7 cellular contexts compared by ENCODE assay signal in the genomic region with DNA sequence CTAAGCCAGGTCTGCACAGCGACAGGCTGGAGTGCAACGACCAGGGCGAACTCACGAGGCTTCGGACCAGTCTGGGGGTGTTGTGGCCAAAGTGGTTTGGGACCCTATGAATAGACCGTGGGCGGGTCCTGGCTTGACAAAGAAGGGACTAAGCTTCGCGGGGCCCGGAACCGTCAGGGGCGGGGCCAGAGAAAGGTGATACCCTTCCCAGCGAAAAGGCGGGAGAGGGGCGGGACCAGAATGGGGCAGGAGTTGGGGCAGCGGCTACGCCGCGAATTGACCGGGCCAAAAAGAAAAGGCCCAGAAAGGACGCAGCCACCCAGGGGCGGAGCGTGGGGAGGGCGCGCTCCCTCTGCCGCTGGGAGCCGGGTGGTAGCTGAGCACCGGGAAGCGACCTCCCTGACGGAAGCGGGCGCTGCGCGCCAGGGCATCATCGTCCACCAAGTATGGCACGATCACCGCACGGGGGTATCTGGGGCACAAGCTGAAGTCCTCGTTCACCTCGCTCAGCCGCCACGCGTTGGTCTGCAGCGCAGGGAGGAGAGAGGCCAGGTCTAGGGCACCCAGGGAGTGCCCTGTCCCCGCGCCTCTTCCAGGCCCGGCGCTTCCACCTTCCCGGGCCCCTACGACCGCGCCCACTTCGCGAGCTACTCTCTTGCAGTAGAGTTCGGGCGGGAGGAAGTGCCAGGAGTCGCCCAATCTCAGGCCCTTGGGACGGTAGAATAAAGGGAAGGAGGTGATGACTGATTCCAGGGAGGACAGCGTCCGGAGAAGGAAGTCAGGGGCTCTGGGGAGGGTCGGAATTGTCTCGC. TPM values are rescaled to one million over a fixed set of nuclear protein-coding genes. Genes with fewer than 3 reads are reported as not detected.
A peak's percentile ranks its signal among the peaks of the same experiment; 100 is the strongest.
DNase-seq lines count a peak whose midpoint lies in the region; ATAC-seq and TF ChIP-seq lines count a peak whose summit lies in the region.

No MANE protein-coding gene starts in this region.

- no peaks in the 10 kb centered on the region for H3K9me3 Mint-ChIP-seq in MCF 10A (ENCODE audit: unreplicated experiment)

- H3K27me3 Mint-ChIP-seq in MCF 10A (ENCODE audit: insufficient read depth, unreplicated experiment), result no peaks in the 10 kb centered on the region

- TF ChIP-seq EP300 in sigmoid colon (IDR thresholded peaks at IDR 0.05), result no peak

- POLR2A ChIA-PET in MCF 10A (lab: Yijun Ruan, JAX), result interaction anchor here (0.7 to 1.3 kb wide), 5 partner anchors 10 to 52 kb away, joined by 3 to 5 read pairs (median 4); a partner anchor contains a TSS

- H3K27ac ChIP-seq in sigmoid colon, result peak overlapping the region; percentile 75 to 91 (median 80)

- no peaks in the 10 kb centered on the region for H3K36me3 ChIP-seq in sigmoid colon

- H3K4me1 Mint-ChIP-seq in MCF 10A (ENCODE audit: insufficient read depth, unreplicated experiment), result peaks cover 13% of the 10 kb centered on the region

- CTCF ChIA-PET in MCF 10A (lab: Yijun Ruan, JAX), result interaction anchor here (0.5 to 1.4 kb wide), 8 partner anchors 10 to 539 kb away, joined by 3 to 5 read pairs (median 3); a partner anchor contains a TSS

- 3 to 5% methylated on average over 62 of the region's 62 CpGs for WGBS in sigmoid colon, 2 donors

- peak; percentile 50 for ATAC-seq in GM18498 (IDR thresholded peaks at IDR 0.05; ENCODE audit: unreplicated experiment)
- ATAC-seq in HG03521 (IDR thresholded peaks at IDR 0.05; ENCODE audit: unreplicated experiment), result no peak

- H3K9me3 ChIP-seq in sigmoid colon, result no peaks in the 10 kb centered on the region

- TF ChIP-seq POLR2A in NB4 (IDR thresholded peaks at IDR 0.05; ENCODE audit: extremely low read depth, insufficient read length) (no peak), sigmoid colon (IDR thresholded peaks at IDR 0.05) (peak in 1 of 2 donors; percentile 15)

- H3K4me3 ChIP-seq in NB4 (ENCODE audit: low read depth, low read length), result peak overlapping the region; percentile 32
- peak overlapping the region; percentile 74 for H3K4me3 ChIP-seq in iPS-11a (ENCODE audit: low read depth, low read length)
- peak overlapping the region; percentile 57 to 64 (median 63) for H3K4me3 ChIP-seq in sigmoid colon

- H3K27me3 ChIP-seq in sigmoid colon, result no peaks in the 10 kb centered on the region

- peak overlapping the region; percentile 68 for H3K4me3 Mint-ChIP-seq in MCF 10A (ENCODE audit: unreplicated experiment)

- no peak for TF ChIP-seq CTCF in NB4 (IDR thresholded peaks at IDR 0.05; ENCODE audit: low read depth, low read length)
- TF ChIP-seq CTCF in MCF 10A (IDR thresholded peaks at IDR 0.05; ENCODE audit: unreplicated experiment), result no peak
- TF ChIP-seq CTCF in sigmoid colon (IDR thresholded peaks at IDR 0.05), result peak in 2 of 4 experiments; percentile 9 to 24

- no peak overlapping the region for H3K27ac Mint-ChIP-seq in MCF 10A (ENCODE audit: low read depth, unreplicated experiment)

- H3K36me3 Mint-ChIP-seq in MCF 10A (ENCODE audit: insufficient read depth, unreplicated experiment), result no peaks in the 10 kb centered on the region

- DNase-seq in NB4 (ENCODE audit: low read depth) (peak; percentile 57), T follicular helper cell (ENCODE audit: low read depth) (peak; percentile 43), MCF 10A (ENCODE audit: unreplicated experiment) (peak; percentile 70), sigmoid colon (peak; percentile 91)

- no TSS peak for BruUV-seq in MCF 10A (replicated peaks; lab: Mats Ljungman, UMichigan)

- intact Hi-C loops in MCF 10A (cut with micrococcal nuclease), result no loop called here
- intact Hi-C loops in sigmoid colon (cut with DNase I), result loop anchor here (1.0 kb wide), 1 partner anchor 18 kb away; a partner anchor contains a TSS

- H3K4me1 ChIP-seq in sigmoid colon, result peaks cover 0 to 32% (median 18%) of the 10 kb centered on the region in 4 donors

RNA-seq across cellular contexts. Expression of a gene that starts 6.7 kb away (rescaled TPM):
- 0.34 TPM in 1 of 2 replicates, not detected in the other for total RNA-seq in MCF 10A (2022)
- total RNA-seq in sigmoid colon, result 1 to 10 TPM in 2 of 4 donors, under 1 TPM in 1, not detected in 1; 0.71 to 3.0 (median 2.2) TPM
- 1 to 10 TPM; 3.0 to 9.0 (median 3.6) TPM for polyA plus RNA-seq in sigmoid colon

RNA-seq across cellular contexts. Expression of a gene that starts 10.7 kb away (rescaled TPM):
- total RNA-seq in MCF 10A (2022) (not detected in 2 replicates), sigmoid colon (under 1 TPM in 3 of 4 donors, not detected in 1; 0.36 to 0.81 (median 0.49) TPM)
- 10 to 100 TPM in 1 of 3 donors, 1 to 10 TPM in 1, under 1 TPM in 1; 0.92 to 37.3 (median 1.8) TPM for polyA plus RNA-seq in sigmoid colon

RNA-seq across cellular contexts. Expression of a gene that starts 18.1 kb away (rescaled TPM):
- total RNA-seq in MCF 10A (2022) (253 and 259 TPM in 2 replicates), sigmoid colon (100 to 1,000 TPM; 163 to 178 (median 171) TPM)
- 100 to 1,000 TPM; 171 to 226 (median 185) TPM for polyA plus RNA-seq in sigmoid colon

RNA-seq across cellular contexts. Expression of a gene that starts 18.2 kb away (rescaled TPM):
- total RNA-seq in MCF 10A (2022), result 22.2 and 27.3 TPM in 2 replicates
- total RNA-seq in sigmoid colon, result 10 to 100 TPM in 2 of 4 donors, 1 to 10 TPM in 2; 6.4 to 20.8 (median 10.1) TPM
- polyA plus RNA-seq in sigmoid colon, result 10 to 100 TPM in 1 of 3 donors, 1 to 10 TPM in 2; 4.4 to 23.1 (median 7.2) TPM

RNA-seq across cellular contexts. Expression of a gene that starts 31.5 kb away (rescaled TPM):
- total RNA-seq in MCF 10A (2022) (not detected in 2 replicates), sigmoid colon (not detected)
- polyA plus RNA-seq in sigmoid colon, result under 1 TPM in 1 of 3 donors, not detected in 2; 0.04 TPM
